Comparison of ENCODE assay signal across 16 cellular contexts in genomic region chr1:77899647-77900320, GRCh38. TPM values are rescaled to one million over a fixed set of nuclear protein-coding genes. Genes with fewer than 3 reads are reported as not detected.
DNase-seq lines count a peak whose midpoint lies in the region; ATAC-seq, FAIRE-seq and TF ChIP-seq lines count a peak whose summit lies in the region.
"Had no signal": no experiment of that assay in that cellular context is flagged by ENCODE, and none has a peak within 500 bp of the region (broad histone marks: within the 10 kb centered on the region; RNA-seq: fewer than 3 reads in every experiment).

No MANE protein-coding gene starts in this region.

- peaks cover 3% of the 10 kb centered on the region for H3K9me3 Mint-ChIP-seq in chondrocyte (ENCODE audit: low read depth)
- H3K9me3 Mint-ChIP-seq: activated naive CD4-positive, alpha-beta T cell treated with anti-CD3 and anti-CD28 coated beads, Interleukin-2, amount 10 ng/mL, durations not matched to agents 7 days and 5 days had no signal

- no peaks in the 10 kb centered on the region for H3K9me3 ChIP-seq in pancreas
- H3K9me3 ChIP-seq: body of pancreas, mucosa of descending colon, uterus had no signal

- no peak overlapping the region for H3K27ac ChIP-seq in pancreas
- H3K27ac ChIP-seq: body of pancreas, uterus, WERI-Rb-1 had no signal

- no peaks in the 10 kb centered on the region for H3K27me3 ChIP-seq in pancreas
- H3K27me3 ChIP-seq: body of pancreas, uterus had no signal

- no peak overlapping the region for H3K4me3 ChIP-seq in pancreas
- H3K4me3 ChIP-seq: body of pancreas, mucosa of descending colon, uterus had no signal

- H3K27me3 Mint-ChIP-seq in chondrocyte (ENCODE audit: low read depth): no peaks in the 10 kb centered on the region

- peak; percentile 59 to 78 for ATAC-seq in left cardiac atrium
- ATAC-seq in pancreas: peak in 3 of 4 donors; percentile 45 to 63 (median 63)
- ATAC-seq in GM19324 (IDR thresholded peaks at IDR 0.05; ENCODE audit: low FRiP score, unreplicated experiment): no peak
- ATAC-seq in HG02884 (IDR thresholded peaks at IDR 0.05; ENCODE audit: unreplicated experiment): no peak

- H3K4me3 Mint-ChIP-seq in chondrocyte (ENCODE audit: unreplicated experiment): no peak overlapping the region
- H3K4me3 Mint-ChIP-seq: activated naive CD4-positive, alpha-beta T cell treated with anti-CD3 and anti-CD28 coated beads, Interleukin-2, amount 10 ng/mL, durations not matched to agents 7 days and 5 days; H9 had no signal

- peak overlapping the region; percentile 62 for H3K27ac Mint-ChIP-seq in chondrocyte (ENCODE audit: unreplicated experiment)
- H3K27ac Mint-ChIP-seq: activated naive CD4-positive, alpha-beta T cell treated with anti-CD3 and anti-CD28 coated beads, Interleukin-2, amount 10 ng/mL, durations not matched to agents 7 days and 5 days; H9 had no signal

- H3K36me3 ChIP-seq in pancreas: no peaks in the 10 kb centered on the region
- H3K36me3 ChIP-seq: uterus, WERI-Rb-1 had no signal

- H3K4me1 ChIP-seq in pancreas: peaks cover 9 to 14% (median 12%) of the 10 kb centered on the region in 3 donors
- H3K4me1 ChIP-seq: uterus had no signal

- H3K36me3 Mint-ChIP-seq in chondrocyte (ENCODE audit: low read depth): peaks cover 6% of the 10 kb centered on the region
- H3K36me3 Mint-ChIP-seq: activated naive CD4-positive, alpha-beta T cell treated with anti-CD3 and anti-CD28 coated beads, Interleukin-2, amount 10 ng/mL, durations not matched to agents 7 days and 5 days had no signal

- intact Hi-C loops in left cardiac atrium (cut with DNase I): loop anchor here in 1 of 2 donors (5.0 kb wide), 1 partner anchor 72 kb away; no protein-coding TSS in a partner anchor
- intact Hi-C loops in pancreas (cut with DNase I): no loop called here

- FAIRE-seq in pancreas (lab: Jason Lieb, UNC): no peak

- WGBS in pancreas, 2 donors: 36 to 51% methylated on average over 4 of the region's 4 CpGs

- peak; percentile 62 for DNase-seq in HCEC 1CT
- no peak for DNase-seq in chondrocyte (ENCODE audit: low spot score)
- no peak for DNase-seq in left cardiac atrium
- no peak for DNase-seq in pancreas
- no peak for DNase-seq in effector CD8-positive, alpha-beta T cell (lab: John Stamatoyannopoulos, UW)
- no peak for DNase-seq in globus pallidus (ENCODE audit: low spot score)
- DNase-seq: activated naive CD4-positive, alpha-beta T cell treated with anti-CD3 and anti-CD28 coated beads, Interleukin-2, amount 10 ng/mL, durations not matched to agents 7 days and 5 days; H9; NCI-H187; stimulated activated CD4-positive, alpha-beta T cell treated with anti-CD3 and anti-CD28 coated beads, Interleukin-2, amount 100 ng/mL, for 24 hours had no signal

- H3K4me1 Mint-ChIP-seq in chondrocyte (ENCODE audit: low read depth): peaks cover 25% of the 10 kb centered on the region
- H3K4me1 Mint-ChIP-seq: activated naive CD4-positive, alpha-beta T cell treated with anti-CD3 and anti-CD28 coated beads, Interleukin-2, amount 10 ng/mL, durations not matched to agents 7 days and 5 days; H9 had no signal

- TF ChIP-seq CTCF in chondrocyte (IDR thresholded peaks at IDR 0.05) (no peak), pancreas (IDR thresholded peaks at IDR 0.05) (no peak)

RNA-seq across cellular contexts. Expression of gene NEXN, which starts 11.4 kb away (rescaled TPM):
- total RNA-seq in chondrocyte (46.2 to 48.3 TPM (median 47.6 TPM) in 3 replicates), left cardiac atrium (100 to 1,000 TPM; 218 to 235 TPM), pancreas (1 to 10 TPM; 2.1 to 6.7 (median 2.6) TPM)
- polyA plus RNA-seq in pancreas: 1 to 10 TPM; 3.4 to 7.5 TPM

Comparison
In these comparisons a context has a peak if more than half of its experiments do, and no peak if none do; other contexts are left out.
1. ATAC-seq: peak in left cardiac atrium (2 of 2) and pancreas (3 of 4); none in GM19324 (single experiment) and HG02884 (single experiment).